ENCODE assay signal across 1 cellular context in the genomic region with DNA sequence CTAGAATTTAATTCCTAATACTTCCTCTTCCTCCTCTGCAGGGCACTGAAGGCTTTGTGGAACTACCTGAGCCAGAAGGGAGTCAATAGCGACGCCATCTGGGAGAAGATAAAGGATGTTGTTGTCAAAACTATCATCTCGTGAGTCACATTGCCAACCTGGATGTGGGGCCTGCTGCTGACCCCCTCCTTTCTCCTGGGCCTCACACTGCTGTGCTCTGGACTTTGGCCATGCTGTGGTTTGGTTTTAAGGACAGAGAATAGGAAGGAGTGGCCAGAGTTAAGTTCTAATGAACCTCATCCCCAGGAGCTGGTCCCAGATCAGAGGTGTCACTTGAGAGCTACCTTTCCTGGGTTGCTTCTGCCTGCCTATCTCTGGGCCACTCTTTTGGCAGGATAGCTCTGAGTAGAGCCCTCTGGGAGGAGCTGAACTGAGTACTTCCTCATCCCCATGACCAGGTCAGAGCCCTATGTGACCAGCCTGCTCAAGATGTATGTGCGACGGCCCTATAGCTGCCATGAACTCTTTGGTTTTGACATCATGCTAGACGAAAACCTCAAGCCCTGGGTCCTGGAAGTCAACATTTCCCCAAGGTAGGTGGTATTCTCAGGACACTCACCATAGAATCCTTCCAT.
TF ChIP-seq lines count a peak whose summit lies in the region.

No MANE protein-coding gene starts in this region.

TF ChIP-seq in HepG2, 621 proteins besides CTCF, POLR2A, EP300 and RAD21 (continued from another document and continues in another):
- TF ChIP-seq, protein P1, sequence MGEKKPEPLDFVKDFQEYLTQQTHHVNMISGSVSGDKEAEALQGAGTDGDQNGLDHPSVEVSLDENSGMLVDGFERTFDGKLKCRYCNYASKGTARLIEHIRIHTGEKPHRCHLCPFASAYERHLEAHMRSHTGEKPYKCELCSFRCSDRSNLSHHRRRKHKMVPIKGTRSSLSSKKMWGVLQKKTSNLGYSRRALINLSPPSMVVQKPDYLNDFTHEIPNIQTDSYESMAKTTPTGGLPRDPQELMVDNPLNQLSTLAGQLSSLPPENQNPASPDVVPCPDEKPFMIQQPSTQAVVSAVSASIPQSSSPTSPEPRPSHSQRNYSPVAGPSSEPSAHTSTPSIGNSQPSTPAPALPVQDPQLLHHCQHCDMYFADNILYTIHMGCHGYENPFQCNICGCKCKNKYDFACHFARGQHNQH (CRISPR knock-in tag; IDR thresholded peaks at IDR 0.05) = peak; percentile 69
- TF ChIP-seq JUN (CRISPR knock-in tag; IDR thresholded peaks at IDR 0.05) (no peak), ZNF274 (CRISPR knock-in tag; IDR thresholded peaks at IDR 0.05) (no peak), NFRKB (IDR thresholded peaks at IDR 0.05) (no peak), ZNF383 (CRISPR knock-in tag; IDR thresholded peaks at IDR 0.05; ENCODE audit: borderline replicate concordance) (no peak), KLF9 (CRISPR knock-in tag; IDR thresholded peaks at IDR 0.05; ENCODE audit: low read depth) (no peak), ZNF775 (CRISPR knock-in tag; IDR thresholded peaks at IDR 0.05; ENCODE audit: borderline replicate concordance) (no peak), PHF8 (CRISPR knock-in tag; IDR thresholded peaks at IDR 0.05) (no peak), ZNF713 (CRISPR knock-in tag; IDR thresholded peaks at IDR 0.05) (no peak), ZSCAN21 (CRISPR knock-in tag; IDR thresholded peaks at IDR 0.05; ENCODE audit: borderline replicate concordance) (no peak), PCBP1 (IDR thresholded peaks at IDR 0.05; ENCODE audit: borderline replicate concordance, low read depth, low read length) (no peak), ZNF746 (CRISPR knock-in tag; IDR thresholded peaks at IDR 0.05) (0 out of 2 replicates have a peak, but pooled peaks have one; percentile 30), CEBPG (CRISPR knock-in tag; IDR thresholded peaks at IDR 0.05) (peak; percentile 12; the same call in 1 of the 2 replicates), SALL2 (CRISPR knock-in tag; IDR thresholded peaks at IDR 0.05) (0 out of 2 replicates have a peak, but pooled peaks have one; percentile 26), ZNF737 (CRISPR knock-in tag; IDR thresholded peaks at IDR 0.05; ENCODE audit: borderline replicate concordance) (no peak; the same call in 1 of the 2 replicates), HNRNPK (IDR thresholded peaks at IDR 0.05; ENCODE audit: low read depth, low read length, poor library complexity, severe bottlenecking) (no peak), ZBTB26 (CRISPR knock-in tag; IDR thresholded peaks at IDR 0.05; ENCODE audit: borderline replicate concordance) (no peak), BORCS8-MEF2B (CRISPR knock-in tag; IDR thresholded peaks at IDR 0.05) (no peak), NFKB2 (CRISPR knock-in tag; IDR thresholded peaks at IDR 0.05; ENCODE audit: borderline replicate concordance) (no peak), ZNF674 (CRISPR knock-in tag; IDR thresholded peaks at IDR 0.05; ENCODE audit: low read depth) (no peak), RFX3 (CRISPR knock-in tag; IDR thresholded peaks at IDR 0.05) (no peak), SALL1 (CRISPR knock-in tag; IDR thresholded peaks at IDR 0.05) (peak; percentile 92), ZNF790 (CRISPR knock-in tag; IDR thresholded peaks at IDR 0.05; ENCODE audit: borderline replicate concordance) (no peak), E2F2 (CRISPR knock-in tag; IDR thresholded peaks at IDR 0.05; ENCODE audit: borderline replicate concordance) (no peak), HNRNPL (IDR thresholded peaks at IDR 0.05; ENCODE audit: low read depth, low read length) (no peak), ZNF546 (CRISPR knock-in tag; conservative IDR thresholded peaks at IDR 0.05) (no peak), RFXAP (CRISPR knock-in tag; IDR thresholded peaks at IDR 0.05; ENCODE audit: borderline replicate concordance) (no peak), MAFG (CRISPR knock-in tag; IDR thresholded peaks at IDR 0.05) (no peak), FOXC1 (CRISPR knock-in tag; IDR thresholded peaks at IDR 0.05; ENCODE audit: borderline replicate concordance) (peak; percentile 68; the same call in 1 of the 2 replicates), RORA (CRISPR knock-in tag; IDR thresholded peaks at IDR 0.05) (no peak), ZNF570 (CRISPR knock-in tag; IDR thresholded peaks at IDR 0.05; ENCODE audit: borderline replicate concordance) (no peak), EHMT2 (IDR thresholded peaks at IDR 0.05; ENCODE audit: borderline replicate concordance, low read depth, low read length) (no peak), SPEN (CRISPR knock-in tag; IDR thresholded peaks at IDR 0.05; ENCODE audit: low read depth) (no peak), PHF20 (CRISPR knock-in tag; IDR thresholded peaks at IDR 0.05) (no peak), NRL (CRISPR knock-in tag; IDR thresholded peaks at IDR 0.05; ENCODE audit: borderline replicate concordance) (no peak), MED1 (CRISPR knock-in tag; IDR thresholded peaks at IDR 0.05) (peak; percentile 83), MXI1 (IDR thresholded peaks at IDR 0.05; ENCODE audit: borderline replicate concordance, low read depth, low read length) (peak; percentile 85; the same call in 1 of the 3 replicates), NFIC (IDR thresholded peaks at IDR 0.05; ENCODE audit: low read length) (no peak; the same call in 1 of the 2 replicates), YEATS4 (CRISPR knock-in tag; IDR thresholded peaks at IDR 0.05; ENCODE audit: borderline replicate concordance) (peak; percentile 36; the same call in 1 of the 2 replicates), RNF2 (conservative IDR thresholded peaks at IDR 0.05; ENCODE audit: low read depth) (no peak), ADNP (CRISPR knock-in tag; IDR thresholded peaks at IDR 0.05) (no peak), PAF1 (CRISPR knock-in tag; IDR thresholded peaks at IDR 0.05) (no peak), ZNF512B (CRISPR knock-in tag; IDR thresholded peaks at IDR 0.05; ENCODE audit: borderline replicate concordance) (no peak), TEF (CRISPR knock-in tag; IDR thresholded peaks at IDR 0.05) (no peak), ZBTB46 (CRISPR knock-in tag; IDR thresholded peaks at IDR 0.05; ENCODE audit: borderline replicate concordance) (no peak), EED (CRISPR knock-in tag; IDR thresholded peaks at IDR 0.05) (no peak)
- TF ChIP-seq, protein P2, sequence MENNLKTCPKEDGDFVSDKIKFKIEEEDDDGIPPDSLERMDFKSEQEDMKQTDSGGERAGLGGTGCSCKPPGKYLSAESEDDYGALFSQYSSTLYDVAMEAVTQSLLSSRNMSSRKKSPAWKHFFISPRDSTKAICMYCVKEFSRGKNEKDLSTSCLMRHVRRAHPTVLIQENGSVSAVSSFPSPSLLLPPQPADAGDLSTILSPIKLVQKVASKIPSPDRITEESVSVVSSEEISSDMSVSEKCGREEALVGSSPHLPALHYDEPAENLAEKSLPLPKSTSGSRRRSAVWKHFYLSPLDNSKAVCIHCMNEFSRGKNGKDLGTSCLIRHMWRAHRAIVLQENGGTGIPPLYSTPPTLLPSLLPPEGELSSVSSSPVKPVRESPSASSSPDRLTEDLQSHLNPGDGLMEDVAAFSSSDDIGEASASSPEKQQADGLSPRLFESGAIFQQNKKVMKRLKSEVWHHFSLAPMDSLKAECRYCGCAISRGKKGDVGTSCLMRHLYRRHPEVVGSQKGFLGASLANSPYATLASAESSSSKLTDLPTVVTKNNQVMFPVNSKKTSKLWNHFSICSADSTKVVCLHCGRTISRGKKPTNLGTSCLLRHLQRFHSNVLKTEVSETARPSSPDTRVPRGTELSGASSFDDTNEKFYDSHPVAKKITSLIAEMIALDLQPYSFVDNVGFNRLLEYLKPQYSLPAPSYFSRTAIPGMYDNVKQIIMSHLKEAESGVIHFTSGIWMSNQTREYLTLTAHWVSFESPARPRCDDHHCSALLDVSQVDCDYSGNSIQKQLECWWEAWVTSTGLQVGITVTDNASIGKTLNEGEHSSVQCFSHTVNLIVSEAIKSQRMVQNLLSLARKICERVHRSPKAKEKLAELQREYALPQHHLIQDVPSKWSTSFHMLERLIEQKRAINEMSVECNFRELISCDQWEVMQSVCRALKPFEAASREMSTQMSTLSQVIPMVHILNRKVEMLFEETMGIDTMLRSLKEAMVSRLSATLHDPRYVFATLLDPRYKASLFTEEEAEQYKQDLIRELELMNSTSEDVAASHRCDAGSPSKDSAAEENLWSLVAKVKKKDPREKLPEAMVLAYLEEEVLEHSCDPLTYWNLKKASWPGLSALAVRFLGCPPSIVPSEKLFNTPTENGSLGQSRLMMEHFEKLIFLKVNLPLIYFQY (CRISPR knock-in tag; IDR thresholded peaks at IDR 0.05; ENCODE audit: borderline replicate concordance) = no peak
- TF ChIP-seq, protein P3, sequence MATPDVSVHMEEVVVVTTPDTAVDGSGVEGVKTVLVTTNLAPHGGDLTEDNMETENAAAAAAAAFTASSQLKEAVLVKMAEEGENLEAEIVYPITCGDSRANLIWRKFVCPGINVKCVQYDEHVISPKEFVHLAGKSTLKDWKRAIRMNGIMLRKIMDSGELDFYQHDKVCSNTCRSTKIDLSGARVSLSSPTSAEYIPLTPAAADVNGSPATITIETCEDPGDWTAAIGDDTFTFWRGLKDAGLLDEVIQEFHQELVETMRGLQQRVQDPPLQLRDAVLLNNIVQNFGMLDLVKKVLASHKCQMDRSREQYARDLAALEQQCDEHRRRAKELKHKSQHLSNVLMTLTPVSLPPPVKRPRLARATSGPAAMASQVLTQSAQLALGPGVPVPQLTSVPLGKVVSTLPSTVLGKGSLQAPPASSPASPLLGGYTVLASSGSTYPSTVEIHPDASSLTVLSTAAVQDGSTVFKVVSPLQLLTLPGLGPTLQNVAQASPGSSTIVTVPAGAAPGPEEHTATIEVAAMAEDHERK (CRISPR knock-in tag; IDR thresholded peaks at IDR 0.05; ENCODE audit: low read depth) = no peak
- TF ChIP-seq, protein P4, sequence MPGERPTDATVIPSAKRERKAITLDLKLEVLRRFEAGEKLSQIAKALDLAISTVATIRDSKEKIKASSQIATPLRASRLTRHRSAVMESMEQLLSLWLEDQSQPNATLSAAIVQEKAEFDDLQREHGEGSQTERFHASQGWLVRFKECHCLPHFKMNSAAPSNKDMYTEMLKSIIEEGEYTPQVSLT (CRISPR knock-in tag; IDR thresholded peaks at IDR 0.05; ENCODE audit: borderline replicate concordance, low read depth) = no peak
- TF ChIP-seq, protein P5, sequence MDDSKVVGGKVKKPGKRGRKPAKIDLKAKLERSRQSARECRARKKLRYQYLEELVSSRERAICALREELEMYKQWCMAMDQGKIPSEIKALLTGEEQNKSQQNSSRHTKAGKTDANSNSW (CRISPR knock-in tag; IDR thresholded peaks at IDR 0.05; ENCODE audit: borderline replicate concordance) = no peak
- TF ChIP-seq, protein P6, sequence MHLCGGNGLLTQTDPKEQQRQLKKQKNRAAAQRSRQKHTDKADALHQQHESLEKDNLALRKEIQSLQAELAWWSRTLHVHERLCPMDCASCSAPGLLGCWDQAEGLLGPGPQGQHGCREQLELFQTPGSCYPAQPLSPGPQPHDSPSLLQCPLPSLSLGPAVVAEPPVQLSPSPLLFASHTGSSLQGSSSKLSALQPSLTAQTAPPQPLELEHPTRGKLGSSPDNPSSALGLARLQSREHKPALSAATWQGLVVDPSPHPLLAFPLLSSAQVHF (CRISPR knock-in tag; IDR thresholded peaks at IDR 0.05) = no peak
